1 cellular context compared by ENCODE assay signal in genomic region chr1:244012232-244012631, GRCh38.
TF ChIP-seq lines count a peak whose summit lies in the region.

No MANE protein-coding gene starts in this region.

TF ChIP-seq in WTC11, 78 proteins besides CTCF, POLR2A, EP300 and RAD21 (continued from another document):
- TF ChIP-seq, protein P1, sequence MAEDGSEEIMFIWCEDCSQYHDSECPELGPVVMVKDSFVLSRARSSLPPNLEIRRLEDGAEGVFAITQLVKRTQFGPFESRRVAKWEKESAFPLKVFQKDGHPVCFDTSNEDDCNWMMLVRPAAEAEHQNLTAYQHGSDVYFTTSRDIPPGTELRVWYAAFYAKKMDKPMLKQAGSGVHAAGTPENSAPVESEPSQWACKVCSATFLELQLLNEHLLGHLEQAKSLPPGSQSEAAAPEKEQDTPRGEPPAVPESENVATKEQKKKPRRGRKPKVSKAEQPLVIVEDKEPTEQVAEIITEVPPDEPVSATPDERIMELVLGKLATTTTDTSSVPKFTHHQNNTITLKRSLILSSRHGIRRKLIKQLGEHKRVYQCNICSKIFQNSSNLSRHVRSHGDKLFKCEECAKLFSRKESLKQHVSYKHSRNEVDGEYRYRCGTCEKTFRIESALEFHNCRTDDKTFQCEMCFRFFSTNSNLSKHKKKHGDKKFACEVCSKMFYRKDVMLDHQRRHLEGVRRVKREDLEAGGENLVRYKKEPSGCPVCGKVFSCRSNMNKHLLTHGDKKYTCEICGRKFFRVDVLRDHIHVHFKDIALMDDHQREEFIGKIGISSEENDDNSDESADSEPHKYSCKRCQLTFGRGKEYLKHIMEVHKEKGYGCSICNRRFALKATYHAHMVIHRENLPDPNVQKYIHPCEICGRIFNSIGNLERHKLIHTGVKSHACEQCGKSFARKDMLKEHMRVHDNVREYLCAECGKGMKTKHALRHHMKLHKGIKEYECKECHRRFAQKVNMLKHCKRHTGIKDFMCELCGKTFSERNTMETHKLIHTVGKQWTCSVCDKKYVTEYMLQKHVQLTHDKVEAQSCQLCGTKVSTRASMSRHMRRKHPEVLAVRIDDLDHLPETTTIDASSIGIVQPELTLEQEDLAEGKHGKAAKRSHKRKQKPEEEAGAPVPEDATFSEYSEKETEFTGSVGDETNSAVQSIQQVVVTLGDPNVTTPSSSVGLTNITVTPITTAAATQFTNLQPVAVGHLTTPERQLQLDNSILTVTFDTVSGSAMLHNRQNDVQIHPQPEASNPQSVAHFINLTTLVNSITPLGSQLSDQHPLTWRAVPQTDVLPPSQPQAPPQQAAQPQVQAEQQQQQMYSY (CRISPR knock-in tag; IDR thresholded peaks at IDR 0.05): no peak
- no peak for TF ChIP-seq GRHL2 (CRISPR knock-in tag; IDR thresholded peaks at IDR 0.05; ENCODE audit: insufficient replicate concordance, severe bottlenecking)
- no peak for TF ChIP-seq TEAD4 (CRISPR knock-in tag; IDR thresholded peaks at IDR 0.05)
- TF ChIP-seq AR (CRISPR knock-in tag; IDR thresholded peaks at IDR 0.05): no peak
- no peak for TF ChIP-seq MYBL2 (CRISPR knock-in tag; IDR thresholded peaks at IDR 0.05)
- no peak for TF ChIP-seq ZNF317 (CRISPR knock-in tag; IDR thresholded peaks at IDR 0.05; ENCODE audit: borderline replicate concordance, low read depth)
- TF ChIP-seq ZNF263 (CRISPR knock-in tag; IDR thresholded peaks at IDR 0.05; ENCODE audit: low read depth): no peak
- TF ChIP-seq, protein P2, sequence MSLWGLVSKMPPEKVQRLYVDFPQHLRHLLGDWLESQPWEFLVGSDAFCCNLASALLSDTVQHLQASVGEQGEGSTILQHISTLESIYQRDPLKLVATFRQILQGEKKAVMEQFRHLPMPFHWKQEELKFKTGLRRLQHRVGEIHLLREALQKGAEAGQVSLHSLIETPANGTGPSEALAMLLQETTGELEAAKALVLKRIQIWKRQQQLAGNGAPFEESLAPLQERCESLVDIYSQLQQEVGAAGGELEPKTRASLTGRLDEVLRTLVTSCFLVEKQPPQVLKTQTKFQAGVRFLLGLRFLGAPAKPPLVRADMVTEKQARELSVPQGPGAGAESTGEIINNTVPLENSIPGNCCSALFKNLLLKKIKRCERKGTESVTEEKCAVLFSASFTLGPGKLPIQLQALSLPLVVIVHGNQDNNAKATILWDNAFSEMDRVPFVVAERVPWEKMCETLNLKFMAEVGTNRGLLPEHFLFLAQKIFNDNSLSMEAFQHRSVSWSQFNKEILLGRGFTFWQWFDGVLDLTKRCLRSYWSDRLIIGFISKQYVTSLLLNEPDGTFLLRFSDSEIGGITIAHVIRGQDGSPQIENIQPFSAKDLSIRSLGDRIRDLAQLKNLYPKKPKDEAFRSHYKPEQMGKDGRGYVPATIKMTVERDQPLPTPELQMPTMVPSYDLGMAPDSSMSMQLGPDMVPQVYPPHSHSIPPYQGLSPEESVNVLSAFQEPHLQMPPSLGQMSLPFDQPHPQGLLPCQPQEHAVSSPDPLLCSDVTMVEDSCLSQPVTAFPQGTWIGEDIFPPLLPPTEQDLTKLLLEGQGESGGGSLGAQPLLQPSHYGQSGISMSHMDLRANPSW (CRISPR knock-in tag; conservative IDR thresholded peaks at IDR 0.05; ENCODE audit: low read depth): no peak
- no peak for TF ChIP-seq SMAD4 (CRISPR knock-in tag; IDR thresholded peaks at IDR 0.05)
- TF ChIP-seq IRF1 (CRISPR knock-in tag; IDR thresholded peaks at IDR 0.05): no peak
- TF ChIP-seq, protein P3, sequence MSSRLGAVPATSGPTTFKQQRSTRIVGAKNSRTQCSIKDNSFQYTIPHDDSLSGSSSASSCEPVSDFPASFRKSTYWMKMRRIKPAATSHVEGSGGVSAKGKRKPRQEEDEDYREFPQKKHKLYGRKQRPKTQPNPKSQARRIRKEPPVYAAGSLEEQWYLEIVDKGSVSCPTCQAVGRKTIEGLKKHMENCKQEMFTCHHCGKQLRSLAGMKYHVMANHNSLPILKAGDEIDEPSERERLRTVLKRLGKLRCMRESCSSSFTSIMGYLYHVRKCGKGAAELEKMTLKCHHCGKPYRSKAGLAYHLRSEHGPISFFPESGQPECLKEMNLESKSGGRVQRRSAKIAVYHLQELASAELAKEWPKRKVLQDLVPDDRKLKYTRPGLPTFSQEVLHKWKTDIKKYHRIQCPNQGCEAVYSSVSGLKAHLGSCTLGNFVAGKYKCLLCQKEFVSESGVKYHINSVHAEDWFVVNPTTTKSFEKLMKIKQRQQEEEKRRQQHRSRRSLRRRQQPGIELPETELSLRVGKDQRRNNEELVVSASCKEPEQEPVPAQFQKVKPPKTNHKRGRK (CRISPR knock-in tag; IDR thresholded peaks at IDR 0.05; ENCODE audit: borderline replicate concordance): no peak
- TF ChIP-seq ZNF281 (CRISPR knock-in tag; IDR thresholded peaks at IDR 0.05): no peak
- TF ChIP-seq CREB1 (CRISPR knock-in tag; IDR thresholded peaks at IDR 0.05): no peak
- no peak for TF ChIP-seq JUN (CRISPR knock-in tag; IDR thresholded peaks at IDR 0.05)
TF ChIP-seq in WTC11: peak in this region for 0.
